16 cellular contexts compared by ENCODE assay signal in genomic region chr1:78355646-78356045, GRCh38.
"Had no signal": no experiment of that assay in that cellular context is flagged by ENCODE, and none has a peak within 500 bp of the region (broad histone marks: within the 10 kb centered on the region; RNA-seq: fewer than 3 reads in every experiment).

No MANE protein-coding gene starts in this region.

- H3K27ac ChIP-seq: ascending aorta, colonic mucosa, foreskin keratinocyte, prostate gland, right lobe of liver, VCaP had no signal

- H3K4me3 ChIP-seq: ascending aorta, colonic mucosa, prostate gland, right lobe of liver had no signal

- DNase-seq: activated CD4-positive, alpha-beta T cell treated with anti-CD3 and anti-CD28 coated beads for 36 hours; activated CD8-positive, alpha-beta memory T cell treated with anti-CD3 and anti-CD28 coated beads, Interleukin-2, amount 50 U/mL, for 4 hours; activated CD8-positive, alpha-beta T cell treated with anti-CD3 and anti-CD28 coated beads for 36 hours; activated naive CD8-positive, alpha-beta T cell treated with anti-CD3 and anti-CD28 coated beads, Interleukin-2, amount 10 ng/mL, durations not matched to agents 7 days and 5 days; colonic mucosa; foreskin keratinocyte; left colon; naive thymus-derived CD8-positive, alpha-beta T cell; nucleus accumbens; right lobe of liver; stimulated activated CD4-positive, alpha-beta T cell treated with anti-CD3 and anti-CD28 coated beads, Interleukin-12 subunit alpha, Interleukin-12 subunit beta, amount 100 ng/mL, for 4 hours; stimulated activated naive CD4-positive, alpha-beta T cell treated with Interleukin-2 at 50 U/mL for 16 hours; T1000 had no signal

- H3K9me3 ChIP-seq: ascending aorta, colonic mucosa, prostate gland, right lobe of liver had no signal

- H3K27me3 ChIP-seq: ascending aorta, colonic mucosa, right lobe of liver had no signal

- H3K4me1 ChIP-seq: ascending aorta, colonic mucosa, foreskin keratinocyte, prostate gland, right lobe of liver had no signal

- H3K36me3 ChIP-seq: ascending aorta, colonic mucosa, prostate gland, right lobe of liver had no signal
